In the genomic region with DNA sequence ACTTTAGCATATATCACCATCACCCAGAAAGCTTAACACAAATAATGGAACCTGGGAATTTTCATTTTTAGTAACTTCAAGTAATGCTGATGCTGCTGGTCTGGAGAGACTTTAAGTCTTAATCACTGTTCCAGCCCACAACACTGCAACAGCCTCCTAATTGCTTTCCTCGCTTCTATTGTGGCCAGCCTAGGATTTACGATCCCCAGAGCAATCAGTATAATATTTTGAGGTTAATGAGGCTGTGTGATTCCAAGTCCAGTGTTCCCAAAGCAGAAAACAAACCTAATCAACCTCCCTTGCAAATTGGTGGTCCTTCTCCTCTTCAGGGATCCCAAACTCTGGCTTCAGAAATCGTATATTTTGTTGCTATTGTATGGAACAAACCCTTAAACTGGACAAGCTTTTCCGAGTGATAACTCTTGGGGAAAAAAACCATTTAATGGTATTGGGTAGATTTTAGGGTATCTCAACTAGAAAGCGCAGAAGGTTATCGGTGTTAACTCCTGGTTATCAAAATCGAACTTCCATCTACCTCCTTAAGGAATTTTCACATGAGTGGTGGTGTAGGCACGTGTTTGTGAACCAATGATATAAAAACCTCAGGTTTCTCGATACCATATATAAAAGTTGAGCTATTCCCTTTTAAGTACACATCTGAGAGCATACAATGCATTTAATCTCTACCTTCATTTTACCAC, we compare ENCODE assay signal across 8 cellular contexts. TPM values are rescaled to one million over a fixed set of nuclear protein-coding genes. Genes with fewer than 3 reads are reported as not detected.
DNase-seq lines count a peak whose midpoint lies in the region; ATAC-seq lines count a peak whose summit lies in the region.

No MANE protein-coding gene starts in this region.

- ATAC-seq in GM19463 (IDR thresholded peaks at IDR 0.05; ENCODE audit: unreplicated experiment): no peak

- no peaks in the 10 kb centered on the region for H3K9me3 ChIP-seq in iPS-20b (ENCODE audit: insufficient read depth, low read depth, low read length)
- no peaks in the 10 kb centered on the region for H3K9me3 ChIP-seq in subcutaneous abdominal adipose tissue (ENCODE audit: control insufficient read depth in 5 of 5, low read length in 5 of 5)

- no peaks in the 10 kb centered on the region for H3K9me3 Mint-ChIP-seq in T-helper 2 cell treated with Interferon-gamma antibody and Interleukin-4, amounts not matched to agents 5 μg/mL and 100 μg/mL, for 36 hours
- no peaks in the 10 kb centered on the region for H3K9me3 Mint-ChIP-seq in activated CD4-positive, alpha-beta memory T cell treated with anti-CD3 and anti-CD28 coated beads, Interleukin-2, amount 10 ng/mL, durations not matched to agents 7 days and 5 days

- H3K9ac ChIP-seq in iPS-20b (ENCODE audit: low read depth, low read length) (peak overlapping the region; percentile 94), subcutaneous abdominal adipose tissue (ENCODE audit: low read length in 5 of 5) (peak overlapping the region in 1 of 5 donors; percentile 42)

- CTCF ChIA-PET in activated CD4-positive, alpha-beta memory T cell treated with anti-CD3 and anti-CD28 coated beads, Interleukin-2, amount 10 ng/mL, durations not matched to agents 7 days and 5 days (lab: Charles Lee): interaction anchor here (1.5 kb wide), 1 partner anchor 38 kb away, joined by 9 read pairs; a partner anchor contains a TSS

- H3K36me3 Mint-ChIP-seq in T-helper 2 cell treated with Interferon-gamma antibody and Interleukin-4, amounts not matched to agents 5 μg/mL and 100 μg/mL, for 36 hours (ENCODE audit: low read depth): peaks cover 30% of the 10 kb centered on the region
- H3K36me3 Mint-ChIP-seq in activated CD4-positive, alpha-beta memory T cell treated with anti-CD3 and anti-CD28 coated beads, Interleukin-2, amount 10 ng/mL, durations not matched to agents 7 days and 5 days (ENCODE audit: low read depth): peaks cover 43% of the 10 kb centered on the region

- DNase-seq in T-helper 2 cell treated with Interferon-gamma antibody and Interleukin-4, amounts not matched to agents 5 μg/mL and 100 μg/mL, for 36 hours (ENCODE audit: low spot score): peak; percentile 3
- DNase-seq in T-helper 2 cell: no peak
- DNase-seq in activated CD4-positive, alpha-beta memory T cell treated with anti-CD3 and anti-CD28 coated beads, Interleukin-2, amount 10 ng/mL, durations not matched to agents 7 days and 5 days: no peak
- DNase-seq in AG08396 (ENCODE audit: low spot score): no peak
- no peak for DNase-seq in kidney glomerular epithelial cell (lab: John Stamatoyannopoulos, UW)

- H3K27ac ChIP-seq in iPS-20b (ENCODE audit: low read length) (peak overlapping the region; percentile 75), subcutaneous abdominal adipose tissue (ENCODE audit: low read depth, low read length) (no peak overlapping the region)

- no peaks in the 10 kb centered on the region for H3K27me3 ChIP-seq in iPS-20b (ENCODE audit: insufficient read depth, low read length)
- H3K27me3 ChIP-seq in subcutaneous abdominal adipose tissue (ENCODE audit: control insufficient read depth in 5 of 5, insufficient read depth in 4 of 5, low read length in 5 of 5): no peaks in the 10 kb centered on the region

- peak overlapping the region; percentile 88 for H3K4me3 Mint-ChIP-seq in T-helper 2 cell treated with Interferon-gamma antibody and Interleukin-4, amounts not matched to agents 5 μg/mL and 100 μg/mL, for 36 hours
- peak overlapping the region; percentile 87 for H3K4me3 Mint-ChIP-seq in activated CD4-positive, alpha-beta memory T cell treated with anti-CD3 and anti-CD28 coated beads, Interleukin-2, amount 10 ng/mL, durations not matched to agents 7 days and 5 days

- H3K4me1 Mint-ChIP-seq in T-helper 2 cell treated with Interferon-gamma antibody and Interleukin-4, amounts not matched to agents 5 μg/mL and 100 μg/mL, for 36 hours (ENCODE audit: low read depth): peaks cover 45% of the 10 kb centered on the region
- peaks cover 54% of the 10 kb centered on the region for H3K4me1 Mint-ChIP-seq in activated CD4-positive, alpha-beta memory T cell treated with anti-CD3 and anti-CD28 coated beads, Interleukin-2, amount 10 ng/mL, durations not matched to agents 7 days and 5 days

- peak overlapping the region; percentile 93 for H3K27ac Mint-ChIP-seq in T-helper 2 cell treated with Interferon-gamma antibody and Interleukin-4, amounts not matched to agents 5 μg/mL and 100 μg/mL, for 36 hours
- peak overlapping the region; percentile 93 for H3K27ac Mint-ChIP-seq in activated CD4-positive, alpha-beta memory T cell treated with anti-CD3 and anti-CD28 coated beads, Interleukin-2, amount 10 ng/mL, durations not matched to agents 7 days and 5 days

- H3K4me1 ChIP-seq in iPS-20b (ENCODE audit: insufficient read depth, low read length) (peaks cover 31% of the 10 kb centered on the region), subcutaneous abdominal adipose tissue (ENCODE audit: control insufficient read depth in 5 of 5, insufficient read depth in 5 of 5, low read length in 5 of 5) (peaks cover 0 to 29% (median 23%) of the 10 kb centered on the region in 5 donors)

- H3K36me3 ChIP-seq in iPS-20b (ENCODE audit: insufficient read depth, low read depth, low read length) (no peaks in the 10 kb centered on the region), subcutaneous abdominal adipose tissue (ENCODE audit: control insufficient read depth in 5 of 5, insufficient read depth in 5 of 5, low read length in 5 of 5) (no peaks in the 10 kb centered on the region)

- peak overlapping the region; percentile 88 for H3K4me3 ChIP-seq in iPS-20b (ENCODE audit: low read length)
- H3K4me3 ChIP-seq in subcutaneous abdominal adipose tissue (ENCODE audit: low read depth in 1 of 5, low read length in 5 of 5): peak overlapping the region; percentile 24 to 66 (median 43)

- H3K27me3 Mint-ChIP-seq in T-helper 2 cell treated with Interferon-gamma antibody and Interleukin-4, amounts not matched to agents 5 μg/mL and 100 μg/mL, for 36 hours (ENCODE audit: low read depth): no peaks in the 10 kb centered on the region
- H3K27me3 Mint-ChIP-seq in activated CD4-positive, alpha-beta memory T cell treated with anti-CD3 and anti-CD28 coated beads, Interleukin-2, amount 10 ng/mL, durations not matched to agents 7 days and 5 days: no peaks in the 10 kb centered on the region

- POLR2A ChIA-PET in activated CD4-positive, alpha-beta memory T cell treated with anti-CD3 and anti-CD28 coated beads, Interleukin-2, amount 10 ng/mL, durations not matched to agents 7 days and 5 days (lab: Charles Lee): interaction anchor here (0.8 to 2.9 kb wide), 6 partner anchors 36 to 385 kb away, joined by 3 to 180 read pairs (median 4); a partner anchor contains a TSS

RNA-seq across cellular contexts. Expression of a gene that starts 50.0 kb away (rescaled TPM):
- 10 to 100 TPM; 24.9 to 27.2 TPM for total RNA-seq in activated CD4-positive, alpha-beta memory T cell treated with anti-CD3 and anti-CD28 coated beads, Interleukin-2, amount 10 ng/mL, durations not matched to agents 7 days and 5 days
